21 cellular contexts compared by ENCODE assay signal in genomic region chr6:18441253-18441979, GRCh38.
"Had no signal": no experiment of that assay in that cellular context is flagged by ENCODE, and none has a peak within 500 bp of the region (broad histone marks: within the 10 kb centered on the region; RNA-seq: fewer than 3 reads in every experiment).

No MANE protein-coding gene starts in this region.

- ATAC-seq: heart left ventricle; naive thymus-derived CD4-positive, alpha-beta T cell; stimulated activated naive B cell treated with anti-CD40 and anti-IgM and Interleukin-4, amounts not matched to agents 10 μg/mL and 1 μg/mL and 100 μg/mL, for 72 hours; stimulated activated naive CD8-positive, alpha-beta T cell treated with anti-CD3 and anti-CD28 coated beads, Interleukin-15, amount 100 ng/mL, for 72 hours; upper lobe of right lung had no signal

- H3K4me1 Mint-ChIP-seq: endodermal cell, nephron progenitor cell had no signal

- H3K4me1 ChIP-seq: testis, vagina had no signal

- H3K9me3 ChIP-seq: heart left ventricle, right atrium auricular region, sigmoid colon, testis, tibial nerve, upper lobe of right lung, vagina had no signal

- H3K27me3 Mint-ChIP-seq: naive thymus-derived CD4-positive, alpha-beta T cell; stimulated activated naive B cell treated with anti-CD40 and anti-IgM and Interleukin-4, amounts not matched to agents 10 μg/mL and 1 μg/mL and 100 μg/mL, for 72 hours; stimulated activated naive CD8-positive, alpha-beta T cell treated with anti-CD3 and anti-CD28 coated beads, Interleukin-15, amount 100 ng/mL, for 72 hours had no signal

- H3K27me3 ChIP-seq: heart left ventricle, right atrium auricular region, sigmoid colon, testis, tibial nerve, upper lobe of right lung, vagina had no signal

- FAIRE-seq: endothelial cell of umbilical vein had no signal

- H3K36me3 ChIP-seq: right atrium auricular region, sigmoid colon, tibial nerve, upper lobe of right lung, vagina had no signal

- H3K9me3 Mint-ChIP-seq: endodermal cell; nephron progenitor cell; stimulated activated naive B cell treated with anti-CD40 and anti-IgM and Interleukin-4, amounts not matched to agents 10 μg/mL and 1 μg/mL and 100 μg/mL, for 72 hours; stimulated activated naive CD8-positive, alpha-beta T cell treated with anti-CD3 and anti-CD28 coated beads, Interleukin-15, amount 100 ng/mL, for 72 hours had no signal

- DNase-seq: effector CD4-positive, alpha-beta T cell; endodermal cell; erythroblast; foreskin melanocyte; heart left ventricle; hippocampal formation; mammary epithelial cell; naive thymus-derived CD4-positive, alpha-beta T cell; nephron progenitor cell; sigmoid colon; stimulated activated CD4-positive, alpha-beta T cell treated with anti-CD3 and anti-CD28 coated beads, Interleukin-2, amount 100 ng/mL, for 24 hours; stimulated activated CD4-positive, alpha-beta T cell treated with anti-CD3 and anti-CD28 coated beads, Interleukin-4, amount 100 ng/mL, for 4 hours; stimulated activated naive B cell treated with anti-CD40 and anti-IgM and Interleukin-4, amounts not matched to agents 10 μg/mL and 1 μg/mL and 100 μg/mL, for 72 hours; stimulated activated naive CD8-positive, alpha-beta T cell treated with anti-CD3 and anti-CD28 coated beads, Interleukin-15, amount 100 ng/mL, for 72 hours; testis; upper lobe of right lung had no signal

- H3K27ac Mint-ChIP-seq: endodermal cell; naive thymus-derived CD4-positive, alpha-beta T cell; nephron progenitor cell; stimulated activated naive B cell treated with anti-CD40 and anti-IgM and Interleukin-4, amounts not matched to agents 10 μg/mL and 1 μg/mL and 100 μg/mL, for 72 hours; stimulated activated naive CD8-positive, alpha-beta T cell treated with anti-CD3 and anti-CD28 coated beads, Interleukin-15, amount 100 ng/mL, for 72 hours had no signal

- H3K4me3 Mint-ChIP-seq: endodermal cell; naive thymus-derived CD4-positive, alpha-beta T cell; nephron progenitor cell; stimulated activated naive B cell treated with anti-CD40 and anti-IgM and Interleukin-4, amounts not matched to agents 10 μg/mL and 1 μg/mL and 100 μg/mL, for 72 hours; stimulated activated naive CD8-positive, alpha-beta T cell treated with anti-CD3 and anti-CD28 coated beads, Interleukin-15, amount 100 ng/mL, for 72 hours had no signal

- H3K4me3 ChIP-seq: heart left ventricle, right atrium auricular region, sigmoid colon, skin epidermis, testis, tibial nerve, upper lobe of right lung, vagina had no signal

- H3K27ac ChIP-seq: right atrium auricular region, sigmoid colon, skin epidermis, testis, tibial nerve, upper lobe of right lung, vagina had no signal
